Comparison of ENCODE assay signal across 9 cellular contexts in the genomic region with DNA sequence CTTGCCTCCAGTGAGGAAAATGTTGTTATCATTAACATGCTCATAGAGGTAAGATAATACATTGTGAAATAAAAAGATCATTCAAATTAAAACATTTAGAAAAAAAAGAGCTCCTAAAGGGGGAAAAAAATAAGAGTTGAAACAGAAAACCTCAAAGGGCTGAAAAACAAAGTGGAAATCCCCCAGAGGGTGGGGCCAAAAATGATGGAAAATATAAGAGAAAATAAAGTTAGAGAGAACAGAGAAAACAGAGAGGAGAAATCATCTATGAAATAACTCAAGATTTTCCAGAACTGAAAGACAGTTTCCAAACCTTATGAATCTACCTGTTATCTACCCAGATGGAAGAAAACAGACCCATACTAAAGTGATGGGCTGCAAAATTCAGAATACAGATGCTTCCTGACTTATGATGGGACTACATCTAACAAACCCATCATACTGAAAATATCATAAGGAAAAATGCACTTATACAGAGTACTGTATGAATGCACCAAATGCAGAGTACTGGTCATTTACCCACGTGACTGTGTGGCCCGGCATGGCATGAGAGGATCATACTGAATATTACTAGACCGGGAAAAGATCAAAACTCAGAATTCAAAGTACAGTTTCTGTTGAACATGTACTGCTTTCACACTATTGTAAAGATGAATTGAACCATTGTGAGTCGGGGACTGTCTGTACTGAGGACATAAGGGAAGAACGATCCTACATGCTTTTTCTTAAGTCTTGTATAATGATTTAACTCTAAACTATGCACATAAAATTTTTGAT. TPM values are rescaled to one million over a fixed set of nuclear protein-coding genes. Genes with fewer than 3 reads are reported as not detected.
DNase-seq lines count a peak whose midpoint lies in the region; ATAC-seq and TF ChIP-seq lines count a peak whose summit lies in the region.
"Had no signal": no experiment of that assay in that cellular context is flagged by ENCODE, and none has a peak within 500 bp of the region (broad histone marks: within the 10 kb centered on the region; RNA-seq: fewer than 3 reads in every experiment).

No MANE protein-coding gene starts in this region.

- peak overlapping the region; percentile 85 for H3K4me3 Mint-ChIP-seq in natural killer cell

- H3K36me3 ChIP-seq in DOHH2 (ENCODE audit: control insufficient read depth, low read length) (peaks cover 78% of the 10 kb centered on the region), NT2/D1 (ENCODE audit: insufficient read depth, insufficient read length, low read length) (peaks cover 56% of the 10 kb centered on the region)

- peaks cover 70 to 72% of the 10 kb centered on the region in 2 donors for H3K4me1 Mint-ChIP-seq in natural killer cell

- H3K79me2 ChIP-seq in DOHH2 (ENCODE audit: control insufficient read depth, low read length), result peaks cover 83% of the 10 kb centered on the region

- TF ChIP-seq CTCF in DOHH2 (IDR thresholded peaks at IDR 0.05; ENCODE audit: low read depth, low read length, poor library complexity, severe bottlenecking) (no peak), choroid plexus epithelial cell (conservative IDR thresholded peaks at IDR 0.05; ENCODE audit: low read depth, low read length) (no peak), natural killer cell (IDR thresholded peaks at IDR 0.05) (no peak)

- H3K27ac Mint-ChIP-seq in natural killer cell, result peak overlapping the region; percentile 18 to 43

- no peaks in the 10 kb centered on the region for H3K9me3 Mint-ChIP-seq in natural killer cell

- peak overlapping the region; percentile 62 for H3K4me2 ChIP-seq in DOHH2 (ENCODE audit: low read length)

- peak overlapping the region; percentile 42 for H3K9ac ChIP-seq in NT2/D1 (ENCODE audit: insufficient read length, low read depth)

- H3K4me3 ChIP-seq in DOHH2 (ENCODE audit: low read length), result peak overlapping the region; percentile 54
- peak overlapping the region; percentile 1 for H3K4me3 ChIP-seq in NT2/D1 (ENCODE audit: insufficient read length, low read depth)
- H3K4me3 ChIP-seq in choroid plexus epithelial cell (ENCODE audit: low read depth, low read length), result peak overlapping the region; percentile 6

- peaks cover 36% of the 10 kb centered on the region for H3K36me3 Mint-ChIP-seq in natural killer cell

- ATAC-seq in natural killer cell (no peak), HG02885 (IDR thresholded peaks at IDR 0.05; ENCODE audit: poor library complexity, unreplicated experiment) (no peak), GM18867 (IDR thresholded peaks at IDR 0.05; ENCODE audit: unreplicated experiment) (no peak), GM19397 (IDR thresholded peaks at IDR 0.05; ENCODE audit: unreplicated experiment) (no peak)

- H3K9me3 ChIP-seq in DOHH2 (ENCODE audit: control insufficient read depth, insufficient read depth, low read length) (no peaks in the 10 kb centered on the region), NT2/D1 (ENCODE audit: insufficient read depth, low read length) (no peaks in the 10 kb centered on the region)

- no peaks in the 10 kb centered on the region for H3K27me3 Mint-ChIP-seq in natural killer cell (ENCODE audit: low read depth in 2 of 2)

- H3K27me3 ChIP-seq in DOHH2 (ENCODE audit: control insufficient read depth, low read length) (no peaks in the 10 kb centered on the region; the same call in 1 of the 2 replicates), NT2/D1 (ENCODE audit: insufficient read depth, insufficient read length) (peaks cover 5% of the 10 kb centered on the region)

- H4K20me1 ChIP-seq in DOHH2 (ENCODE audit: control insufficient read depth, insufficient read depth, low read depth, low read length), result peaks cover 15% of the 10 kb centered on the region

- intact Hi-C loops in natural killer cell (cut with micrococcal nuclease), result no loop called here

- H3F3A ChIP-seq in DOHH2 (ENCODE audit: control insufficient read depth, insufficient read depth), result peaks cover 4% of the 10 kb centered on the region

- H3K27ac ChIP-seq in DOHH2 (ENCODE audit: low read depth, low read length), result no peak overlapping the region

- DNase-seq in NT2/D1 (ENCODE audit: low read depth, low spot score), result no peak
- DNase-seq in choroid plexus epithelial cell (ENCODE audit: low read depth), result no peak
- DNase-seq in natural killer cell, result no peak
- DNase-seq in NCI-H1436 treated with DMSO at 0.1 percent for 48 hours (lab: John Stamatoyannopoulos, UW), result no peak
- DNase-seq: NCI-H748 treated with DMSO at 0.1 percent for 48 hours had no signal

- peaks cover 53% of the 10 kb centered on the region for H3K4me1 ChIP-seq in DOHH2 (ENCODE audit: control insufficient read depth, low read length)
- H3K4me1 ChIP-seq in NT2/D1 (ENCODE audit: insufficient read depth, insufficient read length), result no peaks in the 10 kb centered on the region

- no peaks in the 10 kb centered on the region for H3K9me2 ChIP-seq in DOHH2 (replicated peaks; ENCODE audit: control insufficient read depth, low read length)

RNA-seq across cellular contexts. Expression of a gene that starts 4.0 kb away (rescaled TPM):
- total RNA-seq in natural killer cell, result 10 to 100 TPM in 1 of 3 donors, 1 to 10 TPM in 2; 6.7 to 10.6 (median 8.6) TPM

RNA-seq across cellular contexts. Expression of a gene that starts 23.5 kb away (rescaled TPM):
- 100 to 1,000 TPM in 1 of 3 donors, 10 to 100 TPM in 2; 72.4 to 102 (median 81.3) TPM for total RNA-seq in natural killer cell

RNA-seq across cellular contexts. Expression of a gene that starts 38.5 kb away (rescaled TPM):
- total RNA-seq in natural killer cell, result 10 to 100 TPM; 25.0 to 37.3 (median 29.3) TPM

RNA-seq across cellular contexts. Expression of a gene that starts 38.6 kb away (rescaled TPM):
- total RNA-seq in natural killer cell, result under 1 TPM; 0.28 to 0.70 (median 0.40) TPM

Comparison
In these comparisons a context has a peak if more than half of its experiments do, and no peak if none do; other contexts are left out.
1. H3K4me3 ChIP-seq: peak in every context shown above with its lines; median percentile 54 in DOHH2; 6 in choroid plexus epithelial cell; 1 in NT2/D1.